ENCODE assay signal across 11 cellular contexts in the genomic region with DNA sequence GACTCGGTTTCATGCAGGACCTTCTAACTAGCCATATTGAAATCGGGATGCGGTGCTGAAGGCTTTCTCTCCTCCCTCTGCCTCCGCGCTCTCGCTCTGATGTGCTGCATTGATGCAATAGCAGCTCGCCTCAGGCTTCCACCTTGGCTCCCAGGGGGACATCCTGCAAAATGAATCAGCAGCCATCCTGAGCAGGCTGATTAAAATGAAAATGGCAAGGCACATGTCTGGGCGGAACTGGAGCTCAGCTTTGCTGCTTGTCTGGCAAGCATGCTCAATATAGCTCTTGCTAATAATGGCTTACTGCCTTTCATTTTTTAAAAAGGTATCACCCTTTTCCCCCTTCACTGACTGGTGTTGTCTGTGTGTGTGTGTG.
DNase-seq lines count a peak whose midpoint lies in the region; ATAC-seq lines count a peak whose summit lies in the region.
"Had no signal": no experiment of that assay in that cellular context is flagged by ENCODE, and none has a peak within 500 bp of the region (broad histone marks: within the 10 kb centered on the region; RNA-seq: fewer than 3 reads in every experiment).

No MANE protein-coding gene starts in this region.

- peak; percentile 94 for DNase-seq in NCI-H1436 treated with DMSO at 0.1 percent for 48 hours (lab: John Stamatoyannopoulos, UW)
- DNase-seq in NCI-H524 treated with DMSO at 0.1 percent for 48 hours (lab: John Stamatoyannopoulos, UW) = peak; percentile 69
- peak; percentile 54 for DNase-seq in ecto neural progenitor cell (ENCODE audit: low spot score)
- DNase-seq in retina = peak; percentile 79
- no peak for DNase-seq in activated gamma-delta T cell (lab: John Stamatoyannopoulos, UW)
- DNase-seq: activated CD4-positive, alpha-beta T cell treated with anti-CD3 and anti-CD28 coated beads, Interleukin-2, amount 10 ng/mL, durations not matched to agents 24 days and 14 days; T-cell; tibial artery had no signal

- ATAC-seq in GM21423 (IDR thresholded peaks at IDR 0.05; ENCODE audit: unreplicated experiment) (no peak), GM18519 (IDR thresholded peaks at IDR 0.05; ENCODE audit: low FRiP score, unreplicated experiment) (no peak)
- ATAC-seq: esophagus mucosa, T-cell had no signal
